ENCODE assay signal across 24 cellular contexts in genomic region chr11:12460441-12460840, GRCh38.
DNase-seq lines count a peak whose midpoint lies in the region; ATAC-seq, FAIRE-seq and TF ChIP-seq lines count a peak whose summit lies in the region.
"Had no signal": no experiment of that assay in that cellular context is flagged by ENCODE, and none has a peak within 500 bp of the region (broad histone marks: within the 10 kb centered on the region; RNA-seq: fewer than 3 reads in every experiment).

No MANE protein-coding gene starts in this region.

- no peak for TF ChIP-seq EP300 in esophagus muscularis mucosa (IDR thresholded peaks at IDR 0.05)

- H3K4me3 ChIP-seq in esophagus muscularis mucosa (no peak overlapping the region), pancreas (no peak overlapping the region)
- H3K4me3 ChIP-seq: lower lobe of right lung, SJCRH30, skin epidermis had no signal

- TF ChIP-seq POLR2A in esophagus muscularis mucosa (IDR thresholded peaks at IDR 0.05; ENCODE audit: low read depth), result no peak

- 69% methylated on average over 4 of the region's 4 CpGs for WGBS in esophagus muscularis mucosa
- WGBS in pancreas, 2 donors, result 48 to 58% methylated on average over 4 of the region's 4 CpGs

- peaks cover 0 to 5% (median 2%) of the 10 kb centered on the region in 4 donors for H3K9me3 ChIP-seq in esophagus muscularis mucosa
- no peaks in the 10 kb centered on the region for H3K9me3 ChIP-seq in pancreas
- H3K9me3 ChIP-seq: lower lobe of right lung had no signal

- no peaks in the 10 kb centered on the region for H3K36me3 ChIP-seq in esophagus muscularis mucosa
- no peaks in the 10 kb centered on the region for H3K36me3 ChIP-seq in pancreas
- H3K36me3 ChIP-seq: lower lobe of right lung, SJCRH30 had no signal

- no peak for FAIRE-seq in pancreas (lab: Jason Lieb, UNC)

- H3K4me1 ChIP-seq in esophagus muscularis mucosa (peaks cover 53 to 64% (median 63%) of the 10 kb centered on the region in 4 donors), pancreas (no peaks in the 10 kb centered on the region)
- H3K4me1 ChIP-seq: lower lobe of right lung, SJCRH30 had no signal

- DNase-seq in Ammon's horn (ENCODE audit: low spot score), result peak; percentile 61
- DNase-seq in NCI-H187 (lab: John Stamatoyannopoulos, UW), result peak; percentile 26 to 50
- no peak for DNase-seq in esophagus muscularis mucosa (ENCODE audit: extremely low spot score)
- no peak for DNase-seq in pancreas
- no peak for DNase-seq in DMS153 (lab: John Stamatoyannopoulos, UW)
- DNase-seq in iPS-NIHi11 (ENCODE audit: low spot score), result no peak
- no peak for DNase-seq in stimulated activated CD4-positive, alpha-beta T cell treated with anti-CD3 and anti-CD28 coated beads, Interleukin-15, amount 100 ng/mL, for 24 hours
- DNase-seq: activated CD4-positive, alpha-beta T cell treated with anti-CD3 and anti-CD28 coated beads, Interleukin-2, amount 50 U/mL, for 1 hour; activated gamma-delta T cell treated with Interleukin-2 at 50 U/mL for 16 hours; CD4-positive, alpha-beta memory T cell; DND-41; effector memory CD4-positive, alpha-beta T cell; head of caudate nucleus; immature natural killer cell; lower lobe of right lung; MM.1S; naive B cell; NCI-H2081; NCI-H774; PC-3; SJCRH30; stimulated activated CD4-positive, alpha-beta T cell treated with anti-CD3 and anti-CD28 coated beads, Interleukin-4, amount 100 ng/mL, for 24 hours had no signal

- intact Hi-C loops in esophagus muscularis mucosa (cut with DNase I) (no loop called here), pancreas (cut with DNase I) (no loop called here)

- TF ChIP-seq CTCF in esophagus muscularis mucosa (IDR thresholded peaks at IDR 0.05) (no peak), pancreas (IDR thresholded peaks at IDR 0.05) (no peak)

- H3K27ac ChIP-seq in esophagus muscularis mucosa (replicated peaks in 1 of 4) (peak overlapping the region; percentile 44 to 81 (median 74)), pancreas (no peak overlapping the region)
- H3K27ac ChIP-seq: lower lobe of right lung, SJCRH30, skin epidermis had no signal

- H3K27me3 ChIP-seq in esophagus muscularis mucosa (no peaks in the 10 kb centered on the region), pancreas (no peaks in the 10 kb centered on the region)
- H3K27me3 ChIP-seq: SJCRH30 had no signal

- peak in 3 of 4 donors; percentile 27 to 59 (median 34) for ATAC-seq in pancreas
- ATAC-seq in GM18517 (IDR thresholded peaks at IDR 0.05; ENCODE audit: unreplicated experiment), result no peak
- ATAC-seq: lower lobe of right lung, PC-3 had no signal

Comparison
In these comparisons a context has a peak if more than half of its experiments do, and no peak if none do; other contexts are left out.
1. DNase-seq: peak in Ammon's horn (single experiment) and NCI-H187 (2 of 2); none in esophagus muscularis mucosa (single experiment), pancreas (0 of 6), DMS153 (single experiment), iPS-NIHi11 (single experiment) and stimulated activated CD4-positive, alpha-beta T cell treated with anti-CD3 and anti-CD28 coated beads, Interleukin-15, amount 100 ng/mL, for 24 hours (single experiment).
2. H3K27ac ChIP-seq: peak in esophagus muscularis mucosa (4 of 4); none in pancreas (0 of 4).